In the genomic region with DNA sequence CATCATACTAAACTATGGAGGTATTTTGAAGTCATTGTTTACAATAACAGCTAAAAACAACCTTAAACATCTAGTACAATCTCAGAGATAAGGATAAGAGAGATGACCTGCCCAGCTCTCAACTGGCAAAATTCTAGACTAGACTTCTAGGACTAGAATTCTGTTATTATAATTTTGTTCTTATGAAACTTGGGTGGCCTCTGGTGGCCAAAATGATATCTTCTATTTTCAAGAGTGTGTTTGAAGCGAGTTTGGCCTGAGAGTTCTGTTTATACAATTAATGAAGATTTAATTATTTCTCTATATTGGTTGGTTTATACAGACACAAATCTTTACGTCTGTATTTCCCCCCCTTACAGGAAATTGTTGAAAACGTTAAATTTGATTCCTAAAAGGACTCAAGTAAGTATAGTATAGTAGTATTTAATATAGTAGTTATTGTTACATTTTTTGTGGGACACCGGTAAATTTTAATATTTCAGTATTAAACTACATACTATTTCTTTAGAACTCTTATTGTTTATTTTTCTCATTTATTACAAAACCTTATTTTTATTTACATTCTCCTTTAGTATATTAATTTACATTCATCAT, we compare ENCODE assay signal across 8 cellular contexts. TPM values are rescaled to one million over a fixed set of nuclear protein-coding genes. Genes with fewer than 3 reads are reported as not detected.
DNase-seq lines count a peak whose midpoint lies in the region; ATAC-seq and TF ChIP-seq lines count a peak whose summit lies in the region.

No MANE protein-coding gene starts in this region.

- H3K27me3 Mint-ChIP-seq in CD4-positive, alpha-beta T cell = no peaks in the 10 kb centered on the region

- POLR2A ChIA-PET in CD4-positive, alpha-beta T cell (lab: Charles Lee) = interaction anchor here (1.0 kb wide), 1 partner anchor 1068 kb away, joined by 3 read pairs; no protein-coding TSS in a partner anchor

- DNase-seq in CD4-positive, alpha-beta T cell = peak in 2 of 10 experiments; percentile 7 to 11
- DNase-seq in NCI-H2196 (lab: John Stamatoyannopoulos, UW; ENCODE audit: unreplicated experiment) = peak; percentile 46
- DNase-seq in amniotic stem cell (lab: John Stamatoyannopoulos, UW) = peak; percentile 39
- no peak for DNase-seq in right atrium auricular region (ENCODE audit: low spot score)
- no peak for DNase-seq in stomach

- no peak overlapping the region for H3K4me3 Mint-ChIP-seq in CD4-positive, alpha-beta T cell

- TF ChIP-seq CTCF in CD4-positive, alpha-beta T cell (IDR thresholded peaks at IDR 0.05) = peak; percentile 68
- peak; percentile 31 to 77 for TF ChIP-seq CTCF in right atrium auricular region (IDR thresholded peaks at IDR 0.05)
- peak in 5 of 7 experiments; percentile 19 to 59 (median 47) for TF ChIP-seq CTCF in stomach (IDR thresholded peaks at IDR 0.05)

- no peaks in the 10 kb centered on the region for H3K9me3 Mint-ChIP-seq in CD4-positive, alpha-beta T cell

- H3K4me1 ChIP-seq in right atrium auricular region = peaks cover 0 to 9% of the 10 kb centered on the region in 2 donors
- H3K4me1 ChIP-seq in stomach = peaks cover 7 to 56% (median 27%) of the 10 kb centered on the region in 4 donors

- H3K27ac ChIP-seq in CD4-positive, alpha-beta T cell (ENCODE audit: low read depth, low read length) = no peak overlapping the region
- H3K27ac ChIP-seq in right atrium auricular region = no peak overlapping the region
- no peak overlapping the region for H3K27ac ChIP-seq in stomach

- 26 to 36% (median 27%) methylated on average over 4 of the region's 4 CpGs for WGBS in stomach, 5 donors

- no peaks in the 10 kb centered on the region for H3K9me3 ChIP-seq in CD4-positive, alpha-beta T cell (ENCODE audit: control insufficient read depth, low read length)
- H3K9me3 ChIP-seq in right atrium auricular region (no peaks in the 10 kb centered on the region), stomach (no peaks in the 10 kb centered on the region)

- intact Hi-C loops in CD4-positive, alpha-beta T cell (cut with DNase I, micrococcal nuclease) = loop anchor here (1.0 to 5.0 kb wide), 7 partner anchors 40 to 1386 kb away; no protein-coding TSS in a partner anchor
- intact Hi-C loops in stomach (cut with DNase I; ENCODE audit: low total_unique reads) = no loop called here

- H3K4me3 ChIP-seq in right atrium auricular region (no peak overlapping the region), stomach (no peak overlapping the region)

- no peak for TF ChIP-seq EP300 in stomach (IDR thresholded peaks at IDR 0.05)

- no peak overlapping the region for H3K27ac Mint-ChIP-seq in CD4-positive, alpha-beta T cell

- no peaks in the 10 kb centered on the region for H3K27me3 ChIP-seq in CD4-positive, alpha-beta T cell (ENCODE audit: control insufficient read depth, insufficient read depth, low read length)
- H3K27me3 ChIP-seq in right atrium auricular region (no peaks in the 10 kb centered on the region), stomach (no peaks in the 10 kb centered on the region)

- peaks cover 34% of the 10 kb centered on the region for H3K36me3 Mint-ChIP-seq in CD4-positive, alpha-beta T cell (ENCODE audit: low read depth)

- peaks cover 74% of the 10 kb centered on the region for H3K4me1 Mint-ChIP-seq in CD4-positive, alpha-beta T cell (ENCODE audit: low read depth)

- H3K36me3 ChIP-seq in right atrium auricular region = peaks cover 15% of the 10 kb centered on the region
- peaks cover 8 to 15% (median 14%) of the 10 kb centered on the region in 4 donors for H3K36me3 ChIP-seq in stomach

- no peak for TF ChIP-seq POLR2A in stomach (IDR thresholded peaks at IDR 0.05)

- CTCF ChIA-PET in CD4-positive, alpha-beta T cell (lab: Charles Lee) = interaction anchor here (0.8 to 1.2 kb wide), 7 partner anchors 8 to 223 kb away, joined by 3 to 5 read pairs (median 3); no protein-coding TSS in a partner anchor

- ATAC-seq in CD4-positive, alpha-beta T cell (ENCODE audit: poor library complexity) = peak; percentile 73
- ATAC-seq in GM18517 (IDR thresholded peaks at IDR 0.05; ENCODE audit: unreplicated experiment) (peak; percentile 81), HG03097 (IDR thresholded peaks at IDR 0.05; ENCODE audit: low FRiP score, unreplicated experiment) (peak; percentile 49), HG03457 (IDR thresholded peaks at IDR 0.05; ENCODE audit: unreplicated experiment) (no peak)

RNA-seq across cellular contexts. Expression of gene PPHLN1, which starts 6.4 kb away (rescaled TPM):
- 100 to 1,000 TPM; 100 to 105 TPM for total RNA-seq in CD4-positive, alpha-beta T cell
- total RNA-seq in right atrium auricular region (10 to 100 TPM; 36.6 to 46.6 TPM), stomach (100 to 1,000 TPM in 2 of 5 donors, 10 to 100 TPM in 3; 29.8 to 213 (median 99.5) TPM)
- polyA plus RNA-seq in stomach = 10 to 100 TPM; 23.5 to 29.6 (median 26.3) TPM

RNA-seq across cellular contexts. Expression of gene ZCRB1, which starts 6.5 kb away (rescaled TPM):
- 10 to 100 TPM; 30.3 to 31.4 TPM for total RNA-seq in CD4-positive, alpha-beta T cell
- total RNA-seq in right atrium auricular region (10 to 100 TPM; 22.7 to 50.2 TPM), stomach (10 to 100 TPM in 3 of 5 donors, 1 to 10 TPM in 1, under 1 TPM in 1; 0.58 to 46.1 (median 20.0) TPM)
- polyA plus RNA-seq in stomach = 10 to 100 TPM; 46.6 to 97.5 (median 48.3) TPM

Comparison
In these comparisons a context has a peak if more than half of its experiments do, and no peak if none do; other contexts are left out.
1. DNase-seq: peak in NCI-H2196 (single experiment) and amniotic stem cell (single experiment); none in right atrium auricular region (single experiment) and stomach (single experiment).
2. Peak in every context shown above with its lines, with median percentiles within 50 percentile points of each other: CTCF ChIP-seq.